In the genomic region with DNA sequence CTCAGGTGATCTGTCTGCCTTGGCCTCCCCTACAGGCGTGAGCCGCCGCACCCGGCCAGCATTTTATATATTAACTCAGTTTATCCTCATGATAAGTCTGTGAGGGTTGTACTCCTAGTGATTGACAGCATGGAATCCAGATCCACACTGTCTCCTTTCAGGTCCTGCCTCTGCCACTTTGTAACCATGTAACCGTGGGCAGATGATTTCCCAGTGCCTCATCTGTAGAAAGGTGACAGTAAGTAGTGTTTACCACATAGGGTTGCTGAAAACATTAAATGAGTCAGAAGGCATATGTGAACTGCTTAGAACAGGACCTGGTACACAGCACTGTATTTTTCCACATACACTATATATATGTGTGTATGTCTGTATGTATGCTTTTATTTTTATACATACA, we compare ENCODE assay signal across 10 cellular contexts. TPM values are rescaled to one million over a fixed set of nuclear protein-coding genes. Genes with fewer than 3 reads are reported as not detected.
A peak's percentile ranks its signal among the peaks of the same experiment; 100 is the strongest.
DNase-seq lines count a peak whose midpoint lies in the region; ATAC-seq, FAIRE-seq and TF ChIP-seq lines count a peak whose summit lies in the region.
"Had no signal": no experiment of that assay in that cellular context is flagged by ENCODE, and none has a peak within 500 bp of the region (broad histone marks: within the 10 kb centered on the region; RNA-seq: fewer than 3 reads in every experiment).

No MANE protein-coding gene starts in this region.

- no peak overlapping the region for H2AK5ac ChIP-seq in H1 (ENCODE audit: low read depth, low read length)

- ATAC-seq in HG03039 (IDR thresholded peaks at IDR 0.05; ENCODE audit: unreplicated experiment), result no peak
- no peak for ATAC-seq in HG02840 (IDR thresholded peaks at IDR 0.05; ENCODE audit: low FRiP score, unreplicated experiment)

- intact Hi-C loops in PC-9 (cut with micrococcal nuclease; ENCODE audit: unreplicated experiment), result no loop called here

- peaks cover 47% of the 10 kb centered on the region for H4K20me1 ChIP-seq in PC-9 (ENCODE audit: insufficient read depth)
- H4K20me1 ChIP-seq in H1 (replicated peaks in 1 of 2; ENCODE audit: control insufficient read depth in 1 of 2, insufficient read depth in 2 of 2, low read length in 2 of 2), result peaks cover 0 to 3% of the 10 kb centered on the region in 2 experiments

- H3K23ac ChIP-seq in H1 (ENCODE audit: insufficient read length), result no peak overlapping the region

- H3K27me3 Mint-ChIP-seq in T-helper 1 cell treated with Interleukin-12 subunit alpha and Interleukin-12 subunit beta and Interleukin-4 antibody, amounts not matched to agents 30 μg/mL and 1 μg/mL, for 36 hours (ENCODE audit: low read depth), result peaks cover under 1% of the 10 kb centered on the region

- H2BK20ac ChIP-seq in H1 (ENCODE audit: low read length), result no peak overlapping the region

- no peak overlapping the region for H4K8ac ChIP-seq in H1 (ENCODE audit: extremely low read depth, insufficient read depth, low read length)

- peaks cover 7% of the 10 kb centered on the region for H3K36me3 Mint-ChIP-seq in T-helper 1 cell treated with Interleukin-12 subunit alpha and Interleukin-12 subunit beta and Interleukin-4 antibody, amounts not matched to agents 30 μg/mL and 1 μg/mL, for 36 hours (ENCODE audit: low read depth)

- 94% methylated on average over 5 of the region's 5 CpGs; no CpG with 5 or more reads in 1 of the 2 experiments for WGBS in H1 (ENCODE audit: extremely low coverage in 1 of 2, insufficient coverage in 1 of 2, insufficient read length in 1 of 2, insufficient replicate concordance in 2 of 2, low coverage in 1 of 2, low lambda C conversion rate in 2 of 2, missing lambda C conversion rate in 1 of 2), 2 experiments

- no peaks in the 10 kb centered on the region for H3K27me3 ChIP-seq in PC-9 (ENCODE audit: insufficient read depth, low read depth)
- peaks cover 0 to 25% (median 13%) of the 10 kb centered on the region in 4 experiments; a peak in 6 of 7 replicates for H3K27me3 ChIP-seq in H1 (replicated peaks in 1 of 4; ENCODE audit: control insufficient read depth in 3 of 4, extremely low read depth in 1 of 4, insufficient read depth in 3 of 4, low read length in 3 of 4)

- no peak for TF ChIP-seq POLR2A in H1 (IDR thresholded peaks at IDR 0.05; ENCODE audit: control extremely low read depth in 1 of 2, low read depth in 2 of 2, low read length in 2 of 2)

- no peak overlapping the region for H3K27ac ChIP-seq in PC-9
- no peak overlapping the region for H3K27ac ChIP-seq in H1 (ENCODE audit: low read depth, low read length)

- peak overlapping the region; percentile 79 for H3K4me3 Mint-ChIP-seq in T-helper 1 cell treated with Interleukin-12 subunit alpha and Interleukin-12 subunit beta and Interleukin-4 antibody, amounts not matched to agents 30 μg/mL and 1 μg/mL, for 36 hours

- H3K9me3 Mint-ChIP-seq in T-helper 1 cell treated with Interleukin-12 subunit alpha and Interleukin-12 subunit beta and Interleukin-4 antibody, amounts not matched to agents 30 μg/mL and 1 μg/mL, for 36 hours, result no peaks in the 10 kb centered on the region

- H3K14ac ChIP-seq in H1 (ENCODE audit: insufficient read length), result no peak overlapping the region

- H3K23me2 ChIP-seq in H1 (ENCODE audit: low read depth, low read length), result peaks cover 18% of the 10 kb centered on the region; the same call in 1 of the 2 replicates

- no peak for FAIRE-seq in H1 (lab: Jason Lieb, UNC)
- FAIRE-seq: bronchial epithelial cell, GM19239 had no signal

- H3K9me3 ChIP-seq in PC-9 (ENCODE audit: insufficient read depth, low read depth) (no peaks in the 10 kb centered on the region), H1 (ENCODE audit: insufficient read depth in 2 of 2, low read depth in 1 of 2, low read length in 1 of 2) (no peaks in the 10 kb centered on the region)

- H3K4me3 ChIP-seq in PC-9 (peak overlapping the region; percentile 79), H1 (ENCODE audit: extremely low read depth in 1 of 4, insufficient read depth in 2 of 4, low read depth in 3 of 4, low read length in 4 of 4) (no peak overlapping the region)

- no peak overlapping the region for H3K9ac ChIP-seq in H1 (replicated peaks in 1 of 4; ENCODE audit: extremely low read depth in 1 of 4, low read depth in 3 of 4, low read length in 3 of 4)

- no peak overlapping the region for H2BK5ac ChIP-seq in H1 (ENCODE audit: low read depth, low read length)

- TF ChIP-seq RAD21 in H1 (IDR thresholded peaks at IDR 0.05 in 1 of 2, conservative IDR thresholded peaks at IDR 0.05 in 1 of 2; ENCODE audit: low read depth in 2 of 2, low read length in 2 of 2), result no peak

- DNase-seq in T-helper 1 cell, result no peak
- DNase-seq in PC-9, result no peak
- no peak for DNase-seq in H1 (ENCODE audit: low read depth in 1 of 2, low spot score in 2 of 2)
- DNase-seq in stimulated activated CD8-positive, alpha-beta memory T cell treated with anti-CD3 and anti-CD28 coated beads, Interleukin-4, amount 100 ng/mL, for 48 hours, result peak; percentile 39
- no peak for DNase-seq in activated CD4-positive, CD25-positive, alpha-beta regulatory T cell (lab: John Stamatoyannopoulos, UW)

- H3F3A ChIP-seq in PC-9 (ENCODE audit: insufficient read depth, low read depth), result peaks cover 52% of the 10 kb centered on the region

- H3K4ac ChIP-seq in H1 (replicated peaks; ENCODE audit: insufficient read length, low read depth, low read length), result no peak overlapping the region

- CTCF ChIA-PET in PC-9 (lab: Charles Lee) (no interaction called here), H1 (lab: Charles Lee; ENCODE audit: partially characterized antibody) (no interaction called here)

- H3K4me1 Mint-ChIP-seq in T-helper 1 cell treated with Interleukin-12 subunit alpha and Interleukin-12 subunit beta and Interleukin-4 antibody, amounts not matched to agents 30 μg/mL and 1 μg/mL, for 36 hours (ENCODE audit: low read depth), result peaks cover 39% of the 10 kb centered on the region

- H3K18ac ChIP-seq in H1 (ENCODE audit: extremely low read depth, low read length), result no peak overlapping the region

- peaks cover 25% of the 10 kb centered on the region for H3K4me1 ChIP-seq in PC-9 (replicated peaks; ENCODE audit: insufficient read depth)
- peaks cover 0 to 7% (median 2%) of the 10 kb centered on the region in 4 experiments; a peak in 6 of 7 replicates for H3K4me1 ChIP-seq in H1 (replicated peaks in 1 of 4; ENCODE audit: control insufficient read depth in 3 of 4, insufficient read depth in 4 of 4, low read length in 3 of 4)

- no peak overlapping the region for H2BK12ac ChIP-seq in H1 (ENCODE audit: low read depth, low read length)

- H3K27ac Mint-ChIP-seq in T-helper 1 cell treated with Interleukin-12 subunit alpha and Interleukin-12 subunit beta and Interleukin-4 antibody, amounts not matched to agents 30 μg/mL and 1 μg/mL, for 36 hours, result peak overlapping the region; percentile 86

- H4K5ac ChIP-seq in H1 (ENCODE audit: insufficient read length, low read depth, low read length), result no peak overlapping the region

- H3K79me2 ChIP-seq in PC-9 (ENCODE audit: low read depth), result peaks cover 64% of the 10 kb centered on the region
- peaks cover 0 to 10% of the 10 kb centered on the region in 2 experiments; a peak in 1 of 4 replicates for H3K79me2 ChIP-seq in H1 (ENCODE audit: control insufficient read depth in 1 of 2, insufficient read depth in 2 of 2, low read length in 2 of 2)

- H3K56ac ChIP-seq in H1 (replicated peaks; ENCODE audit: insufficient read length, low read depth, low read length), result no peak overlapping the region

- no peaks in the 10 kb centered on the region for H3K9me2 ChIP-seq in PC-9 (ENCODE audit: insufficient read depth)

- TF ChIP-seq CTCF in PC-9 (conservative IDR thresholded peaks at IDR 0.05) (no peak), H1 (IDR thresholded peaks at IDR 0.05; ENCODE audit: control extremely low read depth in 1 of 3, insufficient read depth in 1 of 3, low read depth in 1 of 3, low read length in 3 of 3) (no peak)

- H3K4me2 ChIP-seq in PC-9 (peak overlapping the region; percentile 95), H1 (ENCODE audit: insufficient read depth in 1 of 2, low read depth in 2 of 2, low read length in 2 of 2) (no peak overlapping the region; a peak in 1 of 4 replicates)

- H3K36me3 ChIP-seq in PC-9 (ENCODE audit: low read depth), result 0 out of 2 replicates have a peak, but pooled peaks cover 10% of the 10 kb centered on the region
- no peaks in the 10 kb centered on the region for H3K36me3 ChIP-seq in H1 (ENCODE audit: control insufficient read depth in 2 of 4, insufficient read depth in 4 of 4, low read length in 3 of 4)

- no peak for TF ChIP-seq EP300 in H1 (IDR thresholded peaks at IDR 0.05; ENCODE audit: borderline replicate concordance in 1 of 2, low read depth in 2 of 2, low read length in 2 of 2)

- H4K91ac ChIP-seq in H1 (replicated peaks; ENCODE audit: insufficient read length, low read length), result no peak overlapping the region

- H2BK15ac ChIP-seq in H1 (ENCODE audit: low read length), result no peak overlapping the region

- POLR2A ChIA-PET in PC-9 (lab: Charles Lee; ENCODE audit: unreplicated experiment), result no interaction called here
- POLR2A ChIA-PET in H1 (lab: Charles Lee; ENCODE audit: partially characterized antibody), result no interaction called here

- no peak overlapping the region for H2AFZ ChIP-seq in PC-9
- no peak overlapping the region for H2AFZ ChIP-seq in H1 (ENCODE audit: low read length)

- H2BK120ac ChIP-seq in H1 (replicated peaks; ENCODE audit: low read depth, low read length), result no peak overlapping the region

- no peaks in the 10 kb centered on the region; the same call in 1 of the 2 replicates for H3K79me1 ChIP-seq in H1 (ENCODE audit: low read depth, low read length)

- no TSS peak for BruUV-seq in PC-9 (replicated peaks; lab: Mats Ljungman, UMichigan)

RNA-seq across cellular contexts. Expression of gene FYTTD1, which starts 2.4 kb away (rescaled TPM):
- total RNA-seq in PC-9 (2021), result 75.4 and 78.3 TPM in 2 replicates
- 24.4 and 24.7 TPM in 2 replicates for total RNA-seq in H1 (2021; fragmentation: NEBNext Ultra II Directional; extraction: Animal tissue kit (Norgen Biotek cat#: 25700))
- polyA plus RNA-seq in H1 (2011; rRNA removed), result 3.1 and 3.3 TPM in 2 replicates
- 4.1 TPM for polyA plus RNA-seq in H1 (2011; cell fraction: cytosol; rRNA removed)
- 1.8 TPM for polyA plus RNA-seq in H1 (2011; cell fraction: nucleus; rRNA removed)
- polyA plus RNA-seq in H1 (2012, experiment 1 of 2), result 8.1 to 12.4 TPM (median 10.5 TPM) in 4 replicates
- 0.67 TPM for polyA plus RNA-seq in H1 (2012, experiment 2 of 2)
- polyA plus RNA-seq in H1 (2013, experiment 1 of 2), result 17.3 TPM
- 17.4 TPM for polyA plus RNA-seq in H1 (2013, experiment 2 of 2)
- polyA minus RNA-seq in H1 (2011; rRNA and poly(A)+ RNA removed), result 4.8 and 10.3 TPM in 2 replicates
- 9.0 TPM for polyA minus RNA-seq in H1 (2011; cell fraction: cytosol; rRNA and poly(A)+ RNA removed)
- 5.0 TPM for polyA minus RNA-seq in H1 (2011; cell fraction: nucleus; rRNA and poly(A)+ RNA removed)

RNA-seq across cellular contexts. Expression of gene RUBCN, which starts 15.4 kb away (rescaled TPM):
- total RNA-seq in PC-9 (2021), result 34.2 and 41.1 TPM in 2 replicates
- 18.2 and 21.9 TPM in 2 replicates for total RNA-seq in H1 (2021; fragmentation: NEBNext Ultra II Directional; extraction: Animal tissue kit (Norgen Biotek cat#: 25700))
- polyA plus RNA-seq in H1 (2011; rRNA removed), result 9.3 and 11.9 TPM in 2 replicates
- polyA plus RNA-seq in H1 (2011; cell fraction: cytosol; rRNA removed), result 8.9 TPM
- 21.4 TPM for polyA plus RNA-seq in H1 (2011; cell fraction: nucleus; rRNA removed)
- 9.6 to 11.8 TPM (median 10.5 TPM) in 4 replicates for polyA plus RNA-seq in H1 (2012, experiment 1 of 2)
- polyA plus RNA-seq in H1 (2012, experiment 2 of 2), result 5.3 TPM
- polyA plus RNA-seq in H1 (2013, experiment 1 of 2), result 11.9 TPM
- 11.6 TPM for polyA plus RNA-seq in H1 (2013, experiment 2 of 2)
- polyA minus RNA-seq in H1 (2011; rRNA and poly(A)+ RNA removed), result 21.2 and 25.5 TPM in 2 replicates
- 11.8 TPM for polyA minus RNA-seq in H1 (2011; cell fraction: cytosol; rRNA and poly(A)+ RNA removed)
- polyA minus RNA-seq in H1 (2011; cell fraction: nucleus; rRNA and poly(A)+ RNA removed), result 20.8 TPM

RNA-seq across cellular contexts. Expression of gene LRCH3, which starts 38.9 kb away (rescaled TPM):
- total RNA-seq in PC-9 (2021), result 51.9 and 71.5 TPM in 2 replicates
- 48.2 and 66.0 TPM in 2 replicates for total RNA-seq in H1 (2021; fragmentation: NEBNext Ultra II Directional; extraction: Animal tissue kit (Norgen Biotek cat#: 25700))
- 58.4 and 81.0 TPM in 2 replicates for polyA plus RNA-seq in H1 (2011; rRNA removed)
- 85.5 TPM for polyA plus RNA-seq in H1 (2011; cell fraction: cytosol; rRNA removed)
- 129 TPM for polyA plus RNA-seq in H1 (2011; cell fraction: nucleus; rRNA removed)
- polyA plus RNA-seq in H1 (2012, experiment 1 of 2), result 25.9 to 43.4 TPM (median 32.7 TPM) in 4 replicates
- 16.8 TPM for polyA plus RNA-seq in H1 (2012, experiment 2 of 2)
- 26.5 TPM for polyA plus RNA-seq in H1 (2013, experiment 1 of 2)
- 30.8 TPM for polyA plus RNA-seq in H1 (2013, experiment 2 of 2)
- polyA minus RNA-seq in H1 (2011; rRNA and poly(A)+ RNA removed), result 215 and 248 TPM in 2 replicates
- polyA minus RNA-seq in H1 (2011; cell fraction: cytosol; rRNA and poly(A)+ RNA removed), result 56.8 TPM
- polyA minus RNA-seq in H1 (2011; cell fraction: nucleus; rRNA and poly(A)+ RNA removed), result 82.6 TPM
